ENCODE assay signal across 1 cellular context in the genomic region with DNA sequence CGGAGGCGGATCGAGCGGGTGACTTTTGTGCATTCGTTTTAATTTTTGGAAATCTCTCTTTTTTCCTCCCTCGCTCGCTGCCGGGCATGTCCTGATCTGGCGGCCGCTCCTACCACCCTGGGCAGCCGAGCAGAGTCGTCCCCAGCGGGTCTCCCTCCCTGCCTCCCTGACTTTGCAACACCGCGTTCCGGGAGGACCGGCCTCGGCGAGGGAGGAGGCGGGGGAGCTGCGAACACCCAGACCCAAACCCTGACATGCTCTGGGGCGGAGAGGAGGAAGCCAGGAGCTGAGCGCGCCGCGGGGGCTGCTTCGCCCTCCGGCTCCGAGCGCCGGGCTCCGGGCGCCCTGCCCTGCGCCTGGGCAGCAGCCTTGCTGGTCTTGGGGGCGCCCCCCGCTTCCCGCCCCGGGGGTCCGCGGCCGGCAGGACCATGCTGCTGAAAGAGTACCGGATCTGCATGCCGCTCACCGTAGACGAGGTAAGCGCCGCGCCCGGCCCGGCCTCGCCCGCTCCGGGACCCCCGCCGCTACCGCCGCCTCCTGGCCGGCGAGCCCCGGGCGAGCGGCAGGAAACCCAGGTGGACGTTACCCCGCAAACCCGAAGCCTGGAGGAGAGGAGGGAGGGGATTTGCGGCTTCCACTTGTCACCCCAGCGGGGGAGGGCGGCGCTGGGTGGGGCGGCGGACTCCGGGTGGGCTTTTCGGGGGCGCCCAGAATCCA.
A peak's percentile ranks its signal among the peaks of the same experiment; 100 is the strongest.
TF ChIP-seq lines count a peak whose summit lies in the region.

No MANE protein-coding gene starts in this region.

TF ChIP-seq in GM12878, 131 proteins besides CTCF, POLR2A, EP300 and RAD21:
- TF ChIP-seq BMI1 (IDR thresholded peaks at IDR 0.05; ENCODE audit: borderline replicate concordance) (no peak), ZSCAN29 (IDR thresholded peaks at IDR 0.05) (peak; percentile 26; the same call in 1 of the 2 replicates), GATAD2B (conservative IDR thresholded peaks at IDR 0.05; ENCODE audit: low read depth) (peak; percentile 18), NR2F1 (conservative IDR thresholded peaks at IDR 0.05) (0 out of 2 replicates have a peak, but pooled peaks have one; percentile 11), DPF2 (IDR thresholded peaks at IDR 0.05) (peak; percentile 24; the same call in 1 of the 2 replicates), CBX3 (IDR thresholded peaks at IDR 0.05; ENCODE audit: borderline replicate concordance, low read depth) (no peak), NKRF (conservative IDR thresholded peaks at IDR 0.05) (peak; percentile 71; the same call in 1 of the 2 replicates), JUND (IDR thresholded peaks at IDR 0.05; ENCODE audit: low read depth, low read length) (no peak), CHD2 (IDR thresholded peaks at IDR 0.05; ENCODE audit: borderline replicate concordance, low read depth, low read length) (no peak), LARP7 (IDR thresholded peaks at IDR 0.05) (peak; percentile 79), ZNF687 (IDR thresholded peaks at IDR 0.05) (0 out of 2 replicates have a peak, but pooled peaks have one; percentile 42), NFXL1 (IDR thresholded peaks at IDR 0.05; ENCODE audit: borderline replicate concordance) (peak; percentile 73; the same call in 1 of the 2 replicates), ZNF207 (IDR thresholded peaks at IDR 0.05; ENCODE audit: borderline replicate concordance) (no peak), BACH1 (IDR thresholded peaks at IDR 0.05; ENCODE audit: borderline replicate concordance) (peak; percentile 54; the same call in 1 of the 2 replicates), ZNF24 (IDR thresholded peaks at IDR 0.05) (0 out of 2 replicates have a peak, but pooled peaks have one; percentile 31), SIN3A (IDR thresholded peaks at IDR 0.05; ENCODE audit: low read depth, low read length) (0 out of 2 replicates have a peak, but pooled peaks have one; percentile 0), CREM (IDR thresholded peaks at IDR 0.05; ENCODE audit: low read depth) (0 out of 2 replicates have a peak, but pooled peaks have one; percentile 11), SMARCA5 (IDR thresholded peaks at IDR 0.05) (peak; percentile 29; the same call in 1 of the 2 replicates), RUNX3 (IDR thresholded peaks at IDR 0.05; ENCODE audit: low read length) (no peak), HCFC1 (IDR thresholded peaks at IDR 0.05; ENCODE audit: low read length) (0 out of 2 replicates have a peak, but pooled peaks have one; percentile 6), SMC3 (IDR thresholded peaks at IDR 0.05; ENCODE audit: borderline replicate concordance, low read length) (no peak), USF2 (IDR thresholded peaks at IDR 0.05; ENCODE audit: borderline replicate concordance, low read depth, low read length) (no peak)
- TF ChIP-seq, protein P1, sequence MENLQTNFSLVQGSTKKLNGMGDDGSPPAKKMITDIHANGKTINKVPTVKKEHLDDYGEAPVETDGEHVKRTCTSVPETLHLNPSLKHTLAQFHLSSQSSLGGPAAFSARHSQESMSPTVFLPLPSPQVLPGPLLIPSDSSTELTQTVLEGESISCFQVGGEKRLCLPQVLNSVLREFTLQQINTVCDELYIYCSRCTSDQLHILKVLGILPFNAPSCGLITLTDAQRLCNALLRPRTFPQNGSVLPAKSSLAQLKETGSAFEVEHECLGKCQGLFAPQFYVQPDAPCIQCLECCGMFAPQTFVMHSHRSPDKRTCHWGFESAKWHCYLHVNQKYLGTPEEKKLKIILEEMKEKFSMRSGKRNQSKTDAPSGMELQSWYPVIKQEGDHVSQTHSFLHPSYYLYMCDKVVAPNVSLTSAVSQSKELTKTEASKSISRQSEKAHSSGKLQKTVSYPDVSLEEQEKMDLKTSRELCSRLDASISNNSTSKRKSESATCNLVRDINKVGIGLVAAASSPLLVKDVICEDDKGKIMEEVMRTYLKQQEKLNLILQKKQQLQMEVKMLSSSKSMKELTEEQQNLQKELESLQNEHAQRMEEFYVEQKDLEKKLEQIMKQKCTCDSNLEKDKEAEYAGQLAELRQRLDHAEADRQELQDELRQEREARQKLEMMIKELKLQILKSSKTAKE (IDR thresholded peaks at IDR 0.05; ENCODE audit: low read depth, poor library complexity, severe bottlenecking), result peak; percentile 18
